10 cellular contexts compared by ENCODE assay signal in genomic region chr11:3857628-3858027, GRCh38. TPM values are rescaled to one million over a fixed set of nuclear protein-coding genes. Genes with fewer than 3 reads are reported as not detected.
DNase-seq lines count a peak whose midpoint lies in the region; ATAC-seq, FAIRE-seq and TF ChIP-seq lines count a peak whose summit lies in the region.
"Had no signal": no experiment of that assay in that cellular context is flagged by ENCODE, and none has a peak within 500 bp of the region (broad histone marks: within the 10 kb centered on the region; RNA-seq: fewer than 3 reads in every experiment).

No MANE protein-coding gene starts in this region.

- peaks cover 66% of the 10 kb centered on the region for H3K79me2 ChIP-seq in HepG2 (ENCODE audit: insufficient read depth, low read length)

- no peak for TF ChIP-seq EP300 in HepG2 (IDR thresholded peaks at IDR 0.05; ENCODE audit: low read depth in 2 of 2, low read length in 2 of 2)
- TF ChIP-seq EP300 in HepG2 (CRISPR knock-in tag; IDR thresholded peaks at IDR 0.05; ENCODE audit: borderline replicate concordance): no peak

- TF ChIP-seq RAD21 in HepG2 (CRISPR knock-in tag; IDR thresholded peaks at IDR 0.05): no peak

- no peak for DNase-seq in activated CD4-positive, alpha-beta T cell treated with anti-CD3 and anti-CD28 coated beads, Interleukin-2, amount 10 ng/mL, durations not matched to agents 7 days and 5 days
- no peak for DNase-seq in activated CD4-positive, alpha-beta T cell treated with anti-CD3 and anti-CD28 coated beads for 48 hours
- DNase-seq in activated CD8-positive, alpha-beta T cell treated with anti-CD3 and anti-CD28 coated beads for 36 hours: no peak
- DNase-seq in HepG2 (ENCODE audit: low spot score) (peak; percentile 48), middle frontal gyrus (ENCODE audit: extremely low spot score, low spot score) (no peak), foreskin fibroblast (no peak)
- DNase-seq: left colon, NCI-H748 treated with DMSO at 0.1 percent for 48 hours had no signal

- no TSS peak for BruUV-seq in HepG2 (replicated peaks; lab: Mats Ljungman, UMichigan)

- no peak for ATAC-seq in activated CD8-positive, alpha-beta T cell treated with anti-CD3 and anti-CD28 coated beads for 36 hours
- ATAC-seq in HepG2 (no peak), GM19463 (IDR thresholded peaks at IDR 0.05; ENCODE audit: unreplicated experiment) (no peak)
- ATAC-seq: left colon had no signal

- CTCF ChIA-PET in activated CD4-positive, alpha-beta T cell treated with anti-CD3 and anti-CD28 coated beads, Interleukin-2, amount 10 ng/mL, durations not matched to agents 7 days and 5 days (lab: Charles Lee): interaction anchor here (0.6 to 16.6 kb wide), 7 partner anchors 13 to 216 kb away, joined by 3 to 355 read pairs (median 10); partner anchors contain the start of gene RHOG
- CTCF ChIA-PET in activated CD8-positive, alpha-beta T cell treated with anti-CD3 and anti-CD28 coated beads for 36 hours (lab: Charles Lee): interaction anchor here (1.0 to 26.5 kb wide), 6 partner anchors 9 to 215 kb away, joined by 3 to 775 read pairs (median 11); partner anchors contain the start of gene RHOG
- CTCF ChIA-PET in HepG2 (lab: Yijun Ruan, JAX; ENCODE audit: low intra/inter-chr PET ratio, low total read pairs): no interaction called here

- no peaks in the 10 kb centered on the region for H3K9me3 Mint-ChIP-seq in activated CD4-positive, alpha-beta T cell treated with anti-CD3 and anti-CD28 coated beads, Interleukin-2, amount 10 ng/mL, durations not matched to agents 7 days and 5 days
- H3K9me3 Mint-ChIP-seq in activated CD8-positive, alpha-beta T cell treated with anti-CD3 and anti-CD28 coated beads for 36 hours: no peaks in the 10 kb centered on the region

- no peak for TF ChIP-seq POLR2A in HepG2 (IDR thresholded peaks at IDR 0.05; ENCODE audit: insufficient read depth in 1 of 2, low read depth in 2 of 2, low read length in 2 of 2)

- H3K27ac Mint-ChIP-seq in activated CD4-positive, alpha-beta T cell treated with anti-CD3 and anti-CD28 coated beads, Interleukin-2, amount 10 ng/mL, durations not matched to agents 7 days and 5 days: peak overlapping the region; percentile 79
- H3K27ac Mint-ChIP-seq in activated CD8-positive, alpha-beta T cell treated with anti-CD3 and anti-CD28 coated beads for 36 hours: peak overlapping the region; percentile 91

- no peak overlapping the region for H2AFZ ChIP-seq in HepG2 (ENCODE audit: low read length)

- H3K27me3 ChIP-seq in HepG2 (ENCODE audit: control insufficient read depth in 1 of 2, insufficient read depth in 2 of 2, low read length in 2 of 2) (no peaks in the 10 kb centered on the region; a peak in 1 of 5 replicates), subcutaneous abdominal adipose tissue (ENCODE audit: control insufficient read depth in 5 of 5, insufficient read depth in 4 of 5, low read length in 5 of 5) (peaks cover 0 to 4% (median 0%) of the 10 kb centered on the region in 5 donors)

- H3K9me3 ChIP-seq in HepG2 (ENCODE audit: low read length) (no peaks in the 10 kb centered on the region), subcutaneous abdominal adipose tissue (ENCODE audit: control insufficient read depth in 5 of 5, low read length in 5 of 5) (no peaks in the 10 kb centered on the region)

- POLR2A ChIA-PET in activated CD4-positive, alpha-beta T cell treated with anti-CD3 and anti-CD28 coated beads, Interleukin-2, amount 10 ng/mL, durations not matched to agents 7 days and 5 days (lab: Charles Lee): interaction anchor here (0.6 kb wide), 1 partner anchor 200 kb away, joined by 3 read pairs; no protein-coding TSS in a partner anchor
- POLR2A ChIA-PET in activated CD8-positive, alpha-beta T cell treated with anti-CD3 and anti-CD28 coated beads for 36 hours (lab: Charles Lee): interaction anchor here (0.8 to 3.3 kb wide), 7 partner anchors 9 to 112 kb away, joined by 3 to 21 read pairs (median 3); partner anchors contain the start of gene RHOG
- POLR2A ChIA-PET in HepG2 (lab: Yijun Ruan, JAX): interaction anchor here (1.1 kb wide), 1 partner anchor 48 kb away, joined by 4 read pairs; no protein-coding TSS in a partner anchor

- peaks cover 30% of the 10 kb centered on the region for H3K36me3 Mint-ChIP-seq in activated CD4-positive, alpha-beta T cell treated with anti-CD3 and anti-CD28 coated beads, Interleukin-2, amount 10 ng/mL, durations not matched to agents 7 days and 5 days (ENCODE audit: low read depth)
- peaks cover 29% of the 10 kb centered on the region for H3K36me3 Mint-ChIP-seq in activated CD8-positive, alpha-beta T cell treated with anti-CD3 and anti-CD28 coated beads for 36 hours (ENCODE audit: low read depth)

- peak overlapping the region; percentile 38 to 87 (median 76); a peak in 4 of 6 replicates for H3K4me3 ChIP-seq in HepG2 (replicated peaks in 1 of 3; ENCODE audit: insufficient read depth in 1 of 3, low read depth in 2 of 3, low read length in 3 of 3)
- peak overlapping the region; percentile 46 to 91 (median 86) for H3K4me3 ChIP-seq in subcutaneous abdominal adipose tissue (ENCODE audit: low read depth in 1 of 5, low read length in 5 of 5)
- peak overlapping the region in 1 of 2 donors; percentile 87 for H3K4me3 ChIP-seq in foreskin fibroblast (ENCODE audit: low read depth in 1 of 2, low read length in 2 of 2)

- no peaks in the 10 kb centered on the region for H4K20me1 ChIP-seq in HepG2 (ENCODE audit: insufficient read depth, low read length)

- H3K27ac ChIP-seq in HepG2 (ENCODE audit: extremely low read length, insufficient read depth, low read length): no peak overlapping the region
- peak overlapping the region; percentile 33 for H3K27ac ChIP-seq in subcutaneous abdominal adipose tissue (ENCODE audit: low read depth, low read length)

- H3K9ac ChIP-seq in HepG2 (ENCODE audit: insufficient read depth, low read depth, low read length): peak overlapping the region; percentile 82; the same call in 1 of the 2 replicates
- peak overlapping the region in 3 of 5 donors; percentile 16 to 35 (median 33) for H3K9ac ChIP-seq in subcutaneous abdominal adipose tissue (ENCODE audit: low read length in 5 of 5)

- H3K27me3 Mint-ChIP-seq in activated CD4-positive, alpha-beta T cell treated with anti-CD3 and anti-CD28 coated beads, Interleukin-2, amount 10 ng/mL, durations not matched to agents 7 days and 5 days: no peaks in the 10 kb centered on the region
- no peaks in the 10 kb centered on the region for H3K27me3 Mint-ChIP-seq in activated CD8-positive, alpha-beta T cell treated with anti-CD3 and anti-CD28 coated beads for 36 hours

- H3K36me3 ChIP-seq in HepG2 (replicated peaks in 1 of 2; ENCODE audit: control insufficient read depth in 1 of 2, insufficient read depth in 2 of 2, low read length in 2 of 2) (no peaks in the 10 kb centered on the region), subcutaneous abdominal adipose tissue (ENCODE audit: control insufficient read depth in 5 of 5, insufficient read depth in 5 of 5, low read length in 5 of 5) (no peaks in the 10 kb centered on the region)

- peaks cover 71% of the 10 kb centered on the region for H3K4me1 Mint-ChIP-seq in activated CD4-positive, alpha-beta T cell treated with anti-CD3 and anti-CD28 coated beads, Interleukin-2, amount 10 ng/mL, durations not matched to agents 7 days and 5 days
- H3K4me1 Mint-ChIP-seq in activated CD8-positive, alpha-beta T cell treated with anti-CD3 and anti-CD28 coated beads for 36 hours (ENCODE audit: low read depth): peaks cover 72% of the 10 kb centered on the region

- peak overlapping the region; percentile 98 for H3K4me3 Mint-ChIP-seq in activated CD4-positive, alpha-beta T cell treated with anti-CD3 and anti-CD28 coated beads, Interleukin-2, amount 10 ng/mL, durations not matched to agents 7 days and 5 days
- H3K4me3 Mint-ChIP-seq in activated CD8-positive, alpha-beta T cell treated with anti-CD3 and anti-CD28 coated beads for 36 hours: peak overlapping the region; percentile 82

- in situ Hi-C loops in HepG2 (cut with HindIII; ENCODE audit: extremely low pct_ligation_motif_present, low pct_unique_long_range_greater_than_20kb): loop anchor here (10.0 kb wide), 1 partner anchor 107 kb away; no protein-coding TSS in a partner anchor

- H3K4me2 ChIP-seq in HepG2 (ENCODE audit: low read depth, low read length): peak overlapping the region; percentile 92

- H3K4me1 ChIP-seq in HepG2 (ENCODE audit: insufficient read depth, low read length) (peaks cover 66% of the 10 kb centered on the region), subcutaneous abdominal adipose tissue (ENCODE audit: control insufficient read depth in 5 of 5, insufficient read depth in 5 of 5, low read length in 5 of 5) (peaks cover 22 to 76% (median 71%) of the 10 kb centered on the region in 5 donors)

- no peak for FAIRE-seq in HepG2 (lab: Jason Lieb, UNC)

- intact Hi-C loops in activated CD8-positive, alpha-beta T cell treated with anti-CD3 and anti-CD28 coated beads for 36 hours (cut with micrococcal nuclease): loop anchor here (5.0 kb wide), 2 partner anchors 35 to 95 kb away; no protein-coding TSS in a partner anchor
- intact Hi-C loops in HepG2 (cut with micrococcal nuclease; ENCODE audit: unreplicated experiment): loop anchor here (2.0 to 5.0 kb wide), 2 partner anchors 19 to 85 kb away; no protein-coding TSS in a partner anchor

- no peak for TF ChIP-seq CTCF in activated CD8-positive, alpha-beta T cell treated with anti-CD3 and anti-CD28 coated beads for 36 hours (IDR thresholded peaks at IDR 0.05)
- TF ChIP-seq CTCF in HepG2 (CRISPR knock-in tag; IDR thresholded peaks at IDR 0.05) (no peak), foreskin fibroblast (IDR thresholded peaks at IDR 0.05; ENCODE audit: low read depth, low read length) (no peak)

RNA-seq across cellular contexts. Expression of gene STIM1, which starts 2.2 kb away (rescaled TPM):
- total RNA-seq in activated CD4-positive, alpha-beta T cell treated with anti-CD3 and anti-CD28 coated beads, Interleukin-2, amount 10 ng/mL, durations not matched to agents 7 days and 5 days: 100 to 1,000 TPM; 103 to 108 TPM
- 10 to 100 TPM; 60.8 to 61.4 TPM for total RNA-seq in activated CD8-positive, alpha-beta T cell treated with anti-CD3 and anti-CD28 coated beads for 36 hours
- total RNA-seq in HepG2 (2016; rRNA removed; fragmentation: Illumina TruSeq; extraction: Trizol): 16.3 and 19.2 TPM in 2 replicates
- 4.1 and 5.8 TPM in 2 replicates for total RNA-seq in HepG2 (2016; cell fraction: cytosol; rRNA removed; fragmentation: Illumina TruSeq; extraction: Trizol; ENCODE audit: low read depth)
- 10.3 and 20.0 TPM in 2 replicates for total RNA-seq in HepG2 (2016; cell fraction: insoluble cytoplasmic fraction; rRNA removed; fragmentation: Illumina TruSeq; extraction: Trizol)
- total RNA-seq in HepG2 (2016; cell fraction: membrane; rRNA removed; fragmentation: Illumina TruSeq; extraction: Trizol): 9.1 and 11.2 TPM in 2 replicates
- total RNA-seq in HepG2 (2016; cell fraction: nucleus; rRNA removed; fragmentation: Illumina TruSeq; extraction: Trizol): 32.4 and 32.5 TPM in 2 replicates
- 28.5 and 33.3 TPM in 2 replicates for polyA plus RNA-seq in HepG2 (2011; rRNA removed)
- 25.0 and 31.9 TPM in 2 replicates for polyA plus RNA-seq in HepG2 (2011; cell fraction: cytosol; rRNA removed)
- 53.3 and 57.1 TPM in 2 replicates for polyA plus RNA-seq in HepG2 (2011; cell fraction: nucleus; rRNA removed)
- polyA plus RNA-seq in HepG2 (2012): 41.4 and 42.4 TPM in 2 replicates
- polyA plus RNA-seq in HepG2 (2016; cell fraction: cytosol; fragmentation: Illumina TruSeq; extraction: Trizol; ENCODE audit: low read depth): 2.6 TPM in 2 replicates
- 10.3 and 12.6 TPM in 2 replicates for polyA plus RNA-seq in HepG2 (2016; cell fraction: insoluble cytoplasmic fraction; fragmentation: Illumina TruSeq; extraction: Trizol; ENCODE audit: low read depth)
- polyA plus RNA-seq in HepG2 (2016; cell fraction: membrane; fragmentation: Illumina TruSeq; extraction: Trizol; ENCODE audit: low read depth): 7.0 and 7.4 TPM in 2 replicates
- 37.7 and 37.8 TPM in 2 replicates for polyA plus RNA-seq in HepG2 (2016; cell fraction: nucleus; fragmentation: Illumina TruSeq; extraction: Trizol; ENCODE audit: insufficient read depth, low read depth)
- polyA minus RNA-seq in HepG2 (2011; rRNA and poly(A)+ RNA removed; ENCODE audit: low replicate concordance): 46.4 and 107 TPM in 2 replicates
- polyA minus RNA-seq in HepG2 (2011; cell fraction: cytosol; rRNA and poly(A)+ RNA removed): 35.8 and 57.5 TPM in 2 replicates
- 43.4 and 64.5 TPM in 2 replicates for polyA minus RNA-seq in HepG2 (2011; cell fraction: nucleus; rRNA and poly(A)+ RNA removed)

RNA-seq across cellular contexts. Expression of gene RHOG, which starts 16.9 kb away (rescaled TPM):
- total RNA-seq in activated CD4-positive, alpha-beta T cell treated with anti-CD3 and anti-CD28 coated beads, Interleukin-2, amount 10 ng/mL, durations not matched to agents 7 days and 5 days: 100 to 1,000 TPM; 158 to 172 TPM
- 100 to 1,000 TPM; 176 to 188 TPM for total RNA-seq in activated CD8-positive, alpha-beta T cell treated with anti-CD3 and anti-CD28 coated beads for 36 hours
- total RNA-seq in HepG2 (2016; rRNA removed; fragmentation: Illumina TruSeq; extraction: Trizol): 7.7 TPM in 2 replicates
- total RNA-seq in HepG2 (2016; cell fraction: cytosol; rRNA removed; fragmentation: Illumina TruSeq; extraction: Trizol; ENCODE audit: low read depth): 2.6 and 3.6 TPM in 2 replicates
- 5.8 and 6.8 TPM in 2 replicates for total RNA-seq in HepG2 (2016; cell fraction: insoluble cytoplasmic fraction; rRNA removed; fragmentation: Illumina TruSeq; extraction: Trizol)
- 5.8 and 7.4 TPM in 2 replicates for total RNA-seq in HepG2 (2016; cell fraction: membrane; rRNA removed; fragmentation: Illumina TruSeq; extraction: Trizol)
- total RNA-seq in HepG2 (2016; cell fraction: nucleus; rRNA removed; fragmentation: Illumina TruSeq; extraction: Trizol): 5.9 and 6.2 TPM in 2 replicates
- polyA plus RNA-seq in HepG2 (2011; rRNA removed): 23.4 and 27.1 TPM in 2 replicates
- polyA plus RNA-seq in HepG2 (2011; cell fraction: cytosol; rRNA removed): 28.2 and 39.4 TPM in 2 replicates
- 16.2 and 18.8 TPM in 2 replicates for polyA plus RNA-seq in HepG2 (2011; cell fraction: nucleus; rRNA removed)
- polyA plus RNA-seq in HepG2 (2012): 15.8 and 27.4 TPM in 2 replicates
- 9.6 and 10.7 TPM in 2 replicates for polyA plus RNA-seq in HepG2 (2016; cell fraction: cytosol; fragmentation: Illumina TruSeq; extraction: Trizol; ENCODE audit: low read depth)
- 21.0 and 25.0 TPM in 2 replicates for polyA plus RNA-seq in HepG2 (2016; cell fraction: insoluble cytoplasmic fraction; fragmentation: Illumina TruSeq; extraction: Trizol; ENCODE audit: low read depth)
- polyA plus RNA-seq in HepG2 (2016; cell fraction: membrane; fragmentation: Illumina TruSeq; extraction: Trizol; ENCODE audit: low read depth): 18.5 and 19.3 TPM in 2 replicates
- polyA plus RNA-seq in HepG2 (2016; cell fraction: nucleus; fragmentation: Illumina TruSeq; extraction: Trizol; ENCODE audit: insufficient read depth, low read depth): 22.3 and 26.4 TPM in 2 replicates
- polyA minus RNA-seq in HepG2 (2011; rRNA and poly(A)+ RNA removed; ENCODE audit: low replicate concordance): 83.5 and 114 TPM in 2 replicates
- polyA minus RNA-seq in HepG2 (2011; cell fraction: cytosol; rRNA and poly(A)+ RNA removed): 21.8 and 27.6 TPM in 2 replicates
- 11.5 and 17.4 TPM in 2 replicates for polyA minus RNA-seq in HepG2 (2011; cell fraction: nucleus; rRNA and poly(A)+ RNA removed)

RNA-seq across cellular contexts. Expression of gene PGAP2, which starts 49.3 kb away (rescaled TPM):
- total RNA-seq in activated CD4-positive, alpha-beta T cell treated with anti-CD3 and anti-CD28 coated beads, Interleukin-2, amount 10 ng/mL, durations not matched to agents 7 days and 5 days: 10 to 100 TPM; 30.0 to 30.9 TPM
- 10 to 100 TPM; 33.1 to 36.7 TPM for total RNA-seq in activated CD8-positive, alpha-beta T cell treated with anti-CD3 and anti-CD28 coated beads for 36 hours
- 16.8 and 21.5 TPM in 2 replicates for total RNA-seq in HepG2 (2016; rRNA removed; fragmentation: Illumina TruSeq; extraction: Trizol)
- total RNA-seq in HepG2 (2016; cell fraction: cytosol; rRNA removed; fragmentation: Illumina TruSeq; extraction: Trizol; ENCODE audit: low read depth): 20.3 and 25.5 TPM in 2 replicates
- total RNA-seq in HepG2 (2016; cell fraction: insoluble cytoplasmic fraction; rRNA removed; fragmentation: Illumina TruSeq; extraction: Trizol): 17.1 and 19.6 TPM in 2 replicates
- 36.5 and 42.1 TPM in 2 replicates for total RNA-seq in HepG2 (2016; cell fraction: membrane; rRNA removed; fragmentation: Illumina TruSeq; extraction: Trizol)
- 16.9 and 22.3 TPM in 2 replicates for total RNA-seq in HepG2 (2016; cell fraction: nucleus; rRNA removed; fragmentation: Illumina TruSeq; extraction: Trizol)
- polyA plus RNA-seq in HepG2 (2011; rRNA removed): 46.8 and 47.8 TPM in 2 replicates
- polyA plus RNA-seq in HepG2 (2011; cell fraction: cytosol; rRNA removed): 34.6 and 41.7 TPM in 2 replicates
- 70.5 and 72.6 TPM in 2 replicates for polyA plus RNA-seq in HepG2 (2011; cell fraction: nucleus; rRNA removed)
- 17.5 and 20.8 TPM in 2 replicates for polyA plus RNA-seq in HepG2 (2012)
- polyA plus RNA-seq in HepG2 (2016; cell fraction: cytosol; fragmentation: Illumina TruSeq; extraction: Trizol; ENCODE audit: low read depth): 42.7 and 51.8 TPM in 2 replicates
- 29.8 and 30.5 TPM in 2 replicates for polyA plus RNA-seq in HepG2 (2016; cell fraction: insoluble cytoplasmic fraction; fragmentation: Illumina TruSeq; extraction: Trizol; ENCODE audit: low read depth)
- 58.5 and 61.9 TPM in 2 replicates for polyA plus RNA-seq in HepG2 (2016; cell fraction: membrane; fragmentation: Illumina TruSeq; extraction: Trizol; ENCODE audit: low read depth)
- polyA plus RNA-seq in HepG2 (2016; cell fraction: nucleus; fragmentation: Illumina TruSeq; extraction: Trizol; ENCODE audit: insufficient read depth, low read depth): 62.7 and 64.3 TPM in 2 replicates
- 72.3 and 77.1 TPM in 2 replicates for polyA minus RNA-seq in HepG2 (2011; rRNA and poly(A)+ RNA removed; ENCODE audit: low replicate concordance)
- polyA minus RNA-seq in HepG2 (2011; cell fraction: cytosol; rRNA and poly(A)+ RNA removed): 15.6 and 19.4 TPM in 2 replicates
- 9.1 and 11.2 TPM in 2 replicates for polyA minus RNA-seq in HepG2 (2011; cell fraction: nucleus; rRNA and poly(A)+ RNA removed)

Comparison
In these comparisons a context has a peak if more than half of its experiments do, and no peak if none do; other contexts are left out.
1. RNA of gene RHOG, which starts 16.9 kb away (total RNA-seq): 176 to 188 TPM in activated CD8-positive, alpha-beta T cell treated with anti-CD3 and anti-CD28 coated beads for 36 hours and 158 to 172 TPM in activated CD4-positive, alpha-beta T cell treated with anti-CD3 and anti-CD28 coated beads, Interleukin-2, amount 10 ng/mL, durations not matched to agents 7 days and 5 days; 2.6 to 7.7 TPM in HepG2; every median in the first group is over 10 times any median in the second.